Comparison of ENCODE assay signal across 8 cellular contexts in the genomic region with DNA sequence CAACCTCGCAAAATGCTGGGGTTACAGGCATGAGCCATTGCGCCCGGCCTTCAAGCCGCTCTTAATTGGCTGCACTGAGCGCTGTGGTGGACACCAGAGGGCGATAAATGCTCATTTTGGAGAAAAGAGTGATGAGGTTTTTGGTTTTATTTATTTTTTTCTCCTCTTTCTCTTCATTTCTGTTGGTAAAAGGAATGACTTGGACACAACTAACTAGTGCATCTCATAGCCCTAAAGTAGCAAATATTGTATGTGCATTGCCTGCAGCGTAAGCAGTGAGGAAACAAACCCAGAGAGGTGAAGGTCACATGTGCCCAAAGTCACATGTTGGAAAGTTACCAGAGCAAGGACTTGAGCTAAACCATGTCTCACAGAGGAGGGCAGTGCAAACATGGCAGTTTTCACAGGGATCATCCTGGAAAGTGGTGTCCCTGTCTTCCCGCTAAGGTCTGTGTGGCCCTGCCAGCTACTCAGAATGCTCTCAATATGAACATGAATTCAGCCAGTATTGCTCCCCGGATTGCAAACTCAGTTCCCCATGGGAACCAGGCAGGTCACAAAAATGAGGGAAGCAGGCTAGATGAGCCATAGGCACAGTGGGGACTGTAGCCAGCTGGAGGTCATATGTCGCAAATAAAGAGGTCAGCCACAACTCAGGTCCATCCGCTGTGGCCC. TPM values are rescaled to one million over a fixed set of nuclear protein-coding genes. Genes with fewer than 3 reads are reported as not detected.
A peak's percentile ranks its signal among the peaks of the same experiment; 100 is the strongest.
DNase-seq lines count a peak whose midpoint lies in the region; ATAC-seq and TF ChIP-seq lines count a peak whose summit lies in the region.

No MANE protein-coding gene starts in this region.

- H3K4me2 ChIP-seq in parathyroid adenoma (ENCODE audit: low read length) = no peak overlapping the region

- H3K9ac ChIP-seq in parathyroid adenoma = no peak overlapping the region

- in situ Hi-C loops in Panc1 (cut with HindIII; ENCODE audit: low pct_unique_long_range_greater_than_20kb, low sequenced_read_pairs) = no loop called here

- BruUV-seq in Panc1 (replicated peaks; lab: Mats Ljungman, UMichigan) = no TSS peak

- peak; percentile 48 for ATAC-seq in HG02885 (IDR thresholded peaks at IDR 0.05; ENCODE audit: poor library complexity, unreplicated experiment)
- ATAC-seq in Panc1 = peak; percentile 87
- no peak for ATAC-seq in GM21447 (IDR thresholded peaks at IDR 0.05; ENCODE audit: unreplicated experiment)

- H3K4me3 ChIP-seq in Panc1 (ENCODE audit: low read depth in 2 of 2, low read length in 2 of 2) = no peak overlapping the region
- no peak overlapping the region for H3K4me3 ChIP-seq in foreskin fibroblast (ENCODE audit: low read depth in 1 of 2, low read length in 2 of 2)
- no peak overlapping the region for H3K4me3 ChIP-seq in parathyroid adenoma (ENCODE audit: low read depth, low read length)

- intact Hi-C loops in Panc1 (cut with micrococcal nuclease; ENCODE audit: unreplicated experiment) = loop anchor here (1.0 kb wide), 1 partner anchor 60 kb away; no protein-coding TSS in a partner anchor

- no peak overlapping the region for H3K27ac ChIP-seq in Panc1 (ENCODE audit: low read length)
- no peak overlapping the region for H3K27ac ChIP-seq in parathyroid adenoma

- H3K9me3 ChIP-seq in Panc1 (ENCODE audit: control insufficient read depth, insufficient read depth, low read depth, low read length) = no peaks in the 10 kb centered on the region
- H3K9me3 ChIP-seq in parathyroid adenoma (ENCODE audit: control insufficient read depth, low read length) = no peaks in the 10 kb centered on the region

- H2AFZ ChIP-seq in parathyroid adenoma = peak overlapping the region; percentile 39

- H3K36me3 ChIP-seq in Panc1 (ENCODE audit: control insufficient read depth, insufficient read depth, low read length) (no peaks in the 10 kb centered on the region), parathyroid adenoma (ENCODE audit: control insufficient read depth, insufficient read depth, low read length) (no peaks in the 10 kb centered on the region)

- POLR2A ChIA-PET in Panc1 (lab: Charles Lee) = no interaction called here

- CTCF ChIA-PET in Panc1 (lab: Charles Lee) = interaction anchor here (0.7 to 2.2 kb wide), 3 partner anchors 8 to 60 kb away, joined by 8 to 20 read pairs (median 8); partner anchors contain the start of gene CD82

- no peaks in the 10 kb centered on the region for H3K79me2 ChIP-seq in parathyroid adenoma

- TF ChIP-seq CTCF in Panc1 (IDR thresholded peaks at IDR 0.05) (peak; percentile 88), foreskin fibroblast (IDR thresholded peaks at IDR 0.05; ENCODE audit: low read depth, low read length) (peak; percentile 73), parathyroid adenoma (IDR thresholded peaks at IDR 0.05) (peak; percentile 78)

- H3K4me1 ChIP-seq in Panc1 (ENCODE audit: control insufficient read depth, insufficient read depth, low read length) (0 out of 2 replicates have a peak, but pooled peaks cover 2% of the 10 kb centered on the region), parathyroid adenoma (no peaks in the 10 kb centered on the region)

- DNase-seq in NCI-H1105 treated with DMSO at 0.1 percent for 48 hours (lab: John Stamatoyannopoulos, UW) (peak; percentile 47), NCI-H1105 (lab: John Stamatoyannopoulos, UW) (no peak), Panc1 (ENCODE audit: low read depth, low spot score) (no peak), foreskin fibroblast (peak in 1 of 2 donors; percentile 79)
- peak; percentile 47 for DNase-seq in activated T-helper 9 cell treated with anti-CD3 and anti-CD28 coated beads, Interleukin-2, amount 50 U/mL, for 16 hours (ENCODE audit: low read depth)

- H3K27me3 ChIP-seq in Panc1 (ENCODE audit: control insufficient read depth, insufficient read depth, low read length) (no peaks in the 10 kb centered on the region), parathyroid adenoma (ENCODE audit: control insufficient read depth, insufficient read depth, low read length) (no peaks in the 10 kb centered on the region)

RNA-seq across cellular contexts. Expression of gene CD82, which starts 8.6 kb away (rescaled TPM):
- total RNA-seq in Panc1 (2021; ENCODE audit: unreplicated experiment) = 26.1 TPM
- 17.2 TPM for polyA plus RNA-seq in Panc1 (2012; ENCODE audit: insufficient read length)

Comparison
In these comparisons a context has a peak if more than half of its experiments do, and no peak if none do; other contexts are left out.
1. DNase-seq: peak in NCI-H1105 treated with DMSO at 0.1 percent for 48 hours (single experiment) and activated T-helper 9 cell treated with anti-CD3 and anti-CD28 coated beads, Interleukin-2, amount 50 U/mL, for 16 hours (single experiment); none in NCI-H1105 (single experiment) and Panc1 (single experiment).
2. Peak in every context shown above with its lines, with median percentiles within 50 percentile points of each other: CTCF ChIP-seq.